Comparison of ENCODE assay signal across 17 cellular contexts in genomic region chr2:127095367-127095641, GRCh38. TPM values are rescaled to one million over a fixed set of nuclear protein-coding genes. Genes with fewer than 3 reads are reported as not detected.
DNase-seq lines count a peak whose midpoint lies in the region; TF ChIP-seq lines count a peak whose summit lies in the region.
"Had no signal": no experiment of that assay in that cellular context is flagged by ENCODE, and none has a peak within 500 bp of the region (broad histone marks: within the 10 kb centered on the region; RNA-seq: fewer than 3 reads in every experiment).

No MANE protein-coding gene starts in this region.

- H3K27ac Mint-ChIP-seq in Caco-2 (ENCODE audit: unreplicated experiment) (peak overlapping the region; percentile 70), brain (peak overlapping the region in 3 of 5 experiments; percentile 64 to 79 (median 70)), mesothelial cell of epicardium (peak overlapping the region; percentile 79)
- H3K27ac Mint-ChIP-seq: activated CD8-positive, alpha-beta T cell treated with anti-CD3 and anti-CD28 coated beads for 36 hours; activated naive CD8-positive, alpha-beta T cell; CD4-positive, alpha-beta memory T cell; T-cell had no signal

- H3K9me3 Mint-ChIP-seq in Caco-2 (ENCODE audit: unreplicated experiment), result no peaks in the 10 kb centered on the region
- H3K9me3 Mint-ChIP-seq in brain, result no peaks in the 10 kb centered on the region
- H3K9me3 Mint-ChIP-seq in mesothelial cell of epicardium, result no peaks in the 10 kb centered on the region
- H3K9me3 Mint-ChIP-seq: activated CD8-positive, alpha-beta T cell treated with anti-CD3 and anti-CD28 coated beads for 36 hours; activated T-cell treated with anti-CD3 and anti-CD28 coated beads, Interleukin-2, amount 50 U/mL, for 4 hours; CD4-positive, alpha-beta memory T cell; T-cell had no signal

- no peaks in the 10 kb centered on the region for H3K9me2 ChIP-seq in Karpas-422 (replicated peaks; ENCODE audit: insufficient read depth, low read length)

- H3K9me3 ChIP-seq in Caco-2 (no peaks in the 10 kb centered on the region), subcutaneous abdominal adipose tissue (ENCODE audit: control insufficient read depth in 5 of 5, low read length in 5 of 5) (no peaks in the 10 kb centered on the region), Karpas-422 (ENCODE audit: low read length) (no peaks in the 10 kb centered on the region)

- CTCF ChIA-PET in Caco-2 (lab: Charles Lee), result no interaction called here

- H3K4me1 ChIP-seq in Caco-2 (peaks cover 73% of the 10 kb centered on the region), subcutaneous abdominal adipose tissue (ENCODE audit: control insufficient read depth in 5 of 5, insufficient read depth in 5 of 5, low read length in 5 of 5) (peaks cover 7 to 82% (median 55%) of the 10 kb centered on the region in 5 donors), Karpas-422 (ENCODE audit: low read length) (no peaks in the 10 kb centered on the region)

- no peaks in the 10 kb centered on the region for H3K27me3 ChIP-seq in Caco-2 (replicated peaks; ENCODE audit: control insufficient read depth, insufficient read depth, low read length)
- H3K27me3 ChIP-seq in subcutaneous abdominal adipose tissue (ENCODE audit: control insufficient read depth in 5 of 5, insufficient read depth in 4 of 5, low read length in 5 of 5), result no peaks in the 10 kb centered on the region
- H3K27me3 ChIP-seq in Karpas-422 (ENCODE audit: low read length), result no peaks in the 10 kb centered on the region

- H4K20me1 ChIP-seq in Karpas-422 (ENCODE audit: insufficient read depth, low read depth, low read length), result no peaks in the 10 kb centered on the region

- peak overlapping the region; percentile 82 for H3K27ac ChIP-seq in subcutaneous abdominal adipose tissue (ENCODE audit: low read depth, low read length)
- H3K27ac ChIP-seq in Karpas-422 (ENCODE audit: low read length), result no peak overlapping the region

- H3K4me1 Mint-ChIP-seq in Caco-2 (ENCODE audit: low read depth, unreplicated experiment) (peaks cover 40% of the 10 kb centered on the region), brain (peaks cover 73% of the 10 kb centered on the region), mesothelial cell of epicardium (peaks cover 45% of the 10 kb centered on the region)
- H3K4me1 Mint-ChIP-seq: CD4-positive, alpha-beta memory T cell had no signal

- H3K4me2 ChIP-seq in Karpas-422 (ENCODE audit: low read depth, low read length, poor library complexity, severe bottlenecking), result no peak overlapping the region

- peaks cover 45% of the 10 kb centered on the region for H3K36me3 Mint-ChIP-seq in Caco-2 (ENCODE audit: insufficient read depth, unreplicated experiment)
- no peaks in the 10 kb centered on the region for H3K36me3 Mint-ChIP-seq in brain
- no peaks in the 10 kb centered on the region for H3K36me3 Mint-ChIP-seq in mesothelial cell of epicardium
- H3K36me3 Mint-ChIP-seq: activated naive CD8-positive, alpha-beta T cell; CD4-positive, alpha-beta memory T cell; T-cell had no signal

- no peak overlapping the region for H2AFZ ChIP-seq in Karpas-422 (ENCODE audit: low read length)

- no peak overlapping the region for H3K4me3 ChIP-seq in Caco-2 (ENCODE audit: low read depth, low read length)
- H3K4me3 ChIP-seq in subcutaneous abdominal adipose tissue (ENCODE audit: low read depth in 1 of 5, low read length in 5 of 5), result no peak overlapping the region
- no peak overlapping the region for H3K4me3 ChIP-seq in Karpas-422 (ENCODE audit: low read length)
- H3K4me3 ChIP-seq: skin epidermis had no signal

- intact Hi-C loops in Caco-2 (cut with micrococcal nuclease; ENCODE audit: unreplicated experiment), result no loop called here

- no peak overlapping the region for H3K4me3 Mint-ChIP-seq in Caco-2 (ENCODE audit: unreplicated experiment)
- peak overlapping the region in 1 of 5 experiments; percentile 42 for H3K4me3 Mint-ChIP-seq in brain
- H3K4me3 Mint-ChIP-seq in mesothelial cell of epicardium, result no peak overlapping the region
- H3K4me3 Mint-ChIP-seq: activated CD8-positive, alpha-beta T cell treated with anti-CD3 and anti-CD28 coated beads for 36 hours; activated naive CD8-positive, alpha-beta T cell; activated T-cell treated with anti-CD3 and anti-CD28 coated beads, Interleukin-2, amount 50 U/mL, for 4 hours; CD4-positive, alpha-beta memory T cell; T-cell had no signal

- H3K79me2 ChIP-seq in Karpas-422 (ENCODE audit: low read length), result no peaks in the 10 kb centered on the region

- no TSS peak for BruUV-seq in Caco-2 (replicated peaks; lab: Mats Ljungman, UMichigan)

- DNase-seq in Caco-2 (no peak), mesothelial cell of epicardium (ENCODE audit: low spot score in 2 of 2, unreplicated experiment in 2 of 2) (no peak), globus pallidus (ENCODE audit: low spot score) (no peak), DMS 273 (lab: John Stamatoyannopoulos, UW; ENCODE audit: unreplicated experiment) (no peak), occipital lobe (lab: John Stamatoyannopoulos, UW) (no peak), Karpas-422 (no peak)
- DNase-seq: activated CD8-positive, alpha-beta T cell treated with anti-CD3 and anti-CD28 coated beads for 36 hours; activated T-cell treated with anti-CD3 and anti-CD28 coated beads, Interleukin-2, amount 50 U/mL, for 4 hours; CD4-positive, alpha-beta memory T cell; DND-41; NCI-H1417 treated with DMSO at 0.1 percent for 48 hours; T-cell; trophoblast cell had no signal

- POLR2A ChIA-PET in Caco-2 (lab: Charles Lee), result no interaction called here

- H3K36me3 ChIP-seq in Caco-2 (ENCODE audit: control insufficient read depth, insufficient read depth, low read length) (peaks cover 3% of the 10 kb centered on the region), subcutaneous abdominal adipose tissue (ENCODE audit: control insufficient read depth in 5 of 5, insufficient read depth in 5 of 5, low read length in 5 of 5) (peaks cover 0 to 6% (median 1%) of the 10 kb centered on the region in 5 donors), Karpas-422 (ENCODE audit: insufficient read depth, low read length) (no peaks in the 10 kb centered on the region)

- TF ChIP-seq CTCF in Caco-2 (IDR thresholded peaks at IDR 0.05; ENCODE audit: insufficient read depth in 1 of 2, low read depth in 1 of 2, low read length in 1 of 2, severe bottlenecking in 1 of 2, unreplicated experiment in 1 of 2) (no peak), brain (conservative IDR thresholded peaks at IDR 0.05) (no peak), mesothelial cell of epicardium (IDR thresholded peaks at IDR 0.05; ENCODE audit: unreplicated experiment) (no peak)

- H3K27me3 Mint-ChIP-seq in Caco-2 (ENCODE audit: insufficient read depth, unreplicated experiment) (no peaks in the 10 kb centered on the region), brain (peaks cover 3% of the 10 kb centered on the region), mesothelial cell of epicardium (ENCODE audit: low read depth) (no peaks in the 10 kb centered on the region)
- H3K27me3 Mint-ChIP-seq: activated CD8-positive, alpha-beta T cell treated with anti-CD3 and anti-CD28 coated beads for 36 hours had no signal

- H3K9ac ChIP-seq in subcutaneous abdominal adipose tissue (ENCODE audit: low read length in 5 of 5) (peak overlapping the region in 1 of 5 donors; percentile 22), Karpas-422 (ENCODE audit: low read length) (no peak overlapping the region)

RNA-seq across cellular contexts. Expression of gene BIN1, which starts 11.7 kb away (rescaled TPM):
- total RNA-seq in Caco-2 (2022), result 198 and 205 TPM in 2 replicates
- 145 TPM for polyA plus RNA-seq in brain (ENCODE audit: insufficient read depth, low read depth, low replicate concordance)
- total RNA-seq in mesothelial cell of epicardium, result 45.7 to 47.4 TPM (median 46.2 TPM) in 3 replicates
- total RNA-seq in occipital lobe, result 45.2 TPM
- total RNA-seq in Karpas-422 (2014; rRNA removed; shearing (Covaris generic); ENCODE audit: low replicate concordance), result 8.4 and 17.8 TPM in 2 replicates
